8 cellular contexts compared by ENCODE assay signal in genomic region chr18:12744103-12744502, GRCh38. TPM values are rescaled to one million over a fixed set of nuclear protein-coding genes. Genes with fewer than 3 reads are reported as not detected.
A peak's percentile ranks its signal among the peaks of the same experiment; 100 is the strongest.
DNase-seq lines count a peak whose midpoint lies in the region; ATAC-seq, FAIRE-seq and TF ChIP-seq lines count a peak whose summit lies in the region.

No MANE protein-coding gene starts in this region.

- H3K4me3 ChIP-seq in AG04450 (ENCODE audit: low read depth, low read length): no peak overlapping the region
- H3K4me3 ChIP-seq in HepG2 (replicated peaks in 1 of 3; ENCODE audit: insufficient read depth in 1 of 3, low read depth in 2 of 3, low read length in 3 of 3): no peak overlapping the region
- no peak overlapping the region for H3K4me3 ChIP-seq in aorta (ENCODE audit: low read length in 2 of 2)

- H3K79me2 ChIP-seq in HepG2 (ENCODE audit: insufficient read depth, low read length): no peaks in the 10 kb centered on the region

- POLR2A ChIA-PET in AG04450 (lab: Yijun Ruan, JAX) (interaction anchor here (0.8 kb wide), 1 partner anchor 139 kb away, joined by 4 read pairs; no protein-coding TSS in a partner anchor), HepG2 (lab: Yijun Ruan, JAX) (interaction anchor here (0.5 to 0.9 kb wide), 3 partner anchors 14 to 973 kb away, joined by 3 to 6 read pairs (median 3); no protein-coding TSS in a partner anchor)

- peak; percentile 25; the same call in 1 of the 2 replicates for TF ChIP-seq RAD21 in HepG2 (CRISPR knock-in tag; IDR thresholded peaks at IDR 0.05)

- H3K4me1 ChIP-seq in HepG2 (ENCODE audit: insufficient read depth, low read length) (peaks cover 37% of the 10 kb centered on the region), aorta (ENCODE audit: control insufficient read depth in 1 of 2, insufficient read depth in 2 of 2, low read length in 2 of 2) (no peaks in the 10 kb centered on the region)

- H3K9me3 ChIP-seq in AG04450 (ENCODE audit: control insufficient read depth, insufficient read depth, low read length): peaks cover 2% of the 10 kb centered on the region
- H3K9me3 ChIP-seq in HepG2 (ENCODE audit: low read length): no peaks in the 10 kb centered on the region
- H3K9me3 ChIP-seq in aorta (ENCODE audit: control insufficient read depth, low read length): no peaks in the 10 kb centered on the region

- FAIRE-seq in HepG2 (lab: Jason Lieb, UNC): no peak

- no peaks in the 10 kb centered on the region for H4K20me1 ChIP-seq in HepG2 (ENCODE audit: insufficient read depth, low read length)

- no peaks in the 10 kb centered on the region for H3K27me3 ChIP-seq in AG04450 (ENCODE audit: control insufficient read depth, insufficient read depth, low read length)
- no peaks in the 10 kb centered on the region for H3K27me3 ChIP-seq in HepG2 (ENCODE audit: control insufficient read depth in 1 of 2, insufficient read depth in 2 of 2, low read length in 2 of 2)
- H3K27me3 ChIP-seq in aorta (ENCODE audit: control insufficient read depth in 1 of 2, insufficient read depth in 2 of 2, low read length in 1 of 2): no peaks in the 10 kb centered on the region

- no peak overlapping the region for H2AFZ ChIP-seq in HepG2 (ENCODE audit: low read length)

- CTCF ChIA-PET in AG04450 (lab: Charles Lee) (interaction anchor here (0.6 to 11.2 kb wide), 26 partner anchors 10 to 416 kb away, joined by 3 to 128 read pairs (median 6); partner anchors contain the start of gene PTPN2), HepG2 (lab: Yijun Ruan, JAX; ENCODE audit: low intra/inter-chr PET ratio, low total read pairs) (interaction anchor here (1.3 to 1.7 kb wide), 2 partner anchors 23 to 190 kb away, joined by 3 to 4 read pairs; no protein-coding TSS in a partner anchor)

- H3K27ac ChIP-seq in AG04450 (ENCODE audit: low read depth, low read length): no peak overlapping the region
- H3K27ac ChIP-seq in HepG2 (ENCODE audit: extremely low read length, insufficient read depth, low read length): no peak overlapping the region
- no peak overlapping the region for H3K27ac ChIP-seq in aorta (ENCODE audit: low read depth in 1 of 2, low read length in 2 of 2)

- intact Hi-C loops in HepG2 (cut with micrococcal nuclease; ENCODE audit: unreplicated experiment): loop anchor here (5.0 kb wide), 1 partner anchor 148 kb away; no protein-coding TSS in a partner anchor
- intact Hi-C loops in aorta (cut with DNase I): no loop called here

- TF ChIP-seq POLR2A in HepG2 (IDR thresholded peaks at IDR 0.05; ENCODE audit: insufficient read depth in 1 of 2, low read depth in 2 of 2, low read length in 2 of 2): no peak

- no peaks in the 10 kb centered on the region for H3K36me3 ChIP-seq in HepG2 (replicated peaks in 1 of 2; ENCODE audit: control insufficient read depth in 1 of 2, insufficient read depth in 2 of 2, low read length in 2 of 2)
- H3K36me3 ChIP-seq in aorta (ENCODE audit: control insufficient read depth in 1 of 2, insufficient read depth in 2 of 2, low read length in 1 of 2): no peaks in the 10 kb centered on the region

- ATAC-seq in HepG2: peak; percentile 55
- ATAC-seq in aorta (ENCODE audit: low FRiP score): no peak
- no peak for ATAC-seq in GM19463 (IDR thresholded peaks at IDR 0.05; ENCODE audit: unreplicated experiment)

- peak; percentile 73 for TF ChIP-seq CTCF in AG04450 (IDR thresholded peaks at IDR 0.05; ENCODE audit: low read depth, low read length)
- TF ChIP-seq CTCF in GM13976 (IDR thresholded peaks at IDR 0.05; ENCODE audit: borderline replicate concordance, control extremely low read depth, extremely low read depth, insufficient read depth, missing control alignments): peak; percentile 50
- TF ChIP-seq CTCF in HepG2 (CRISPR knock-in tag; IDR thresholded peaks at IDR 0.05): peak; percentile 62

- 4% methylated on average over 2 of the region's 2 CpGs for WGBS in HepG2 (ENCODE audit: low lambda C conversion rate)
- 0% methylated on average over 2 of the region's 2 CpGs for WGBS in aorta, 2 donors

- no peak overlapping the region for H3K9ac ChIP-seq in HepG2 (ENCODE audit: insufficient read depth, low read depth, low read length)

- TF ChIP-seq EP300 in HepG2 (IDR thresholded peaks at IDR 0.05; ENCODE audit: low read depth in 2 of 2, low read length in 2 of 2) (no peak), HepG2 (CRISPR knock-in tag; IDR thresholded peaks at IDR 0.05; ENCODE audit: borderline replicate concordance) (no peak)

- DNase-seq in AG04450 (ENCODE audit: low read depth, low spot score) (peak; percentile 47), GM13976 (ENCODE audit: low spot score) (peak; percentile 74), NCI-H526 (lab: John Stamatoyannopoulos, UW) (peak; percentile 32 to 51), T47D (ENCODE audit: low read depth in 1 of 2, low spot score in 1 of 2) (peak; percentile 23 to 59), HepG2 (ENCODE audit: low spot score) (peak; percentile 64), aorta (no peak)
- no peak for DNase-seq in stimulated activated CD4-positive, alpha-beta T cell treated with anti-CD3 and anti-CD28 coated beads, Interleukin-1b, Interleukin-23, amount 100 ng/mL, for 48 hours

- no TSS peak for BruUV-seq in HepG2 (replicated peaks; lab: Mats Ljungman, UMichigan)

- H3K4me2 ChIP-seq in HepG2 (ENCODE audit: low read depth, low read length): no peak overlapping the region

- in situ Hi-C loops in GM13976 (cut with MboI; ENCODE audit: low sequenced_read_pairs, unreplicated experiment) (no loop called here), T47D (cut with HindIII; ENCODE audit: low pct_unique_long_range_greater_than_20kb, low sequenced_read_pairs) (no loop called here), HepG2 (cut with HindIII; ENCODE audit: extremely low pct_ligation_motif_present, low pct_unique_long_range_greater_than_20kb) (no loop called here)

TF ChIP-seq in HepG2, 621 proteins besides CTCF, POLR2A, EP300 and RAD21 (continues in another document):
- TF ChIP-seq TCF7 (IDR thresholded peaks at IDR 0.05; ENCODE audit: low read depth) (no peak), NFKBIZ (CRISPR knock-in tag; IDR thresholded peaks at IDR 0.05) (no peak)
- TF ChIP-seq, protein P1, sequence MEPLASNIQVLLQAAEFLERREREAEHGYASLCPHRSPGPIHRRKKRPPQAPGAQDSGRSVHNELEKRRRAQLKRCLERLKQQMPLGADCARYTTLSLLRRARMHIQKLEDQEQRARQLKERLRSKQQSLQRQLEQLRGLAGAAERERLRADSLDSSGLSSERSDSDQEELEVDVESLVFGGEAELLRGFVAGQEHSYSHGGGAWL (CRISPR knock-in tag; IDR thresholded peaks at IDR 0.05): no peak

RNA-seq across cellular contexts. Expression of gene PSMG2, which starts 41.3 kb away (rescaled TPM):
- polyA plus RNA-seq in AG04450 (2011; rRNA removed) (79.4 and 96.2 TPM in 2 replicates), HepG2 (2011; rRNA removed) (40.8 and 53.4 TPM in 2 replicates), aorta (10 to 100 TPM; 82.1 to 94.0 TPM)
- 34.9 and 38.3 TPM in 2 replicates for polyA minus RNA-seq in AG04450 (2011; rRNA and poly(A)+ RNA removed)
- total RNA-seq in HepG2 (2016; rRNA removed; fragmentation: Illumina TruSeq; extraction: Trizol) (94.8 and 133 TPM in 2 replicates), aorta (10 to 100 TPM; 53.9 to 62.0 TPM)
- total RNA-seq in HepG2 (2016; cell fraction: cytosol; rRNA removed; fragmentation: Illumina TruSeq; extraction: Trizol; ENCODE audit: low read depth): 45.3 and 48.4 TPM in 2 replicates
- 94.6 and 133 TPM in 2 replicates for total RNA-seq in HepG2 (2016; cell fraction: insoluble cytoplasmic fraction; rRNA removed; fragmentation: Illumina TruSeq; extraction: Trizol)
- total RNA-seq in HepG2 (2016; cell fraction: membrane; rRNA removed; fragmentation: Illumina TruSeq; extraction: Trizol): 77.8 and 78.0 TPM in 2 replicates
- 49.2 and 51.5 TPM in 2 replicates for total RNA-seq in HepG2 (2016; cell fraction: nucleus; rRNA removed; fragmentation: Illumina TruSeq; extraction: Trizol)
- 33.3 and 37.5 TPM in 2 replicates for polyA plus RNA-seq in HepG2 (2011; cell fraction: cytosol; rRNA removed)
- 15.1 and 19.9 TPM in 2 replicates for polyA plus RNA-seq in HepG2 (2011; cell fraction: nucleus; rRNA removed)
- polyA plus RNA-seq in HepG2 (2012): 60.7 and 69.3 TPM in 2 replicates
- 40.3 and 41.0 TPM in 2 replicates for polyA plus RNA-seq in HepG2 (2016; cell fraction: cytosol; fragmentation: Illumina TruSeq; extraction: Trizol; ENCODE audit: low read depth)
- polyA plus RNA-seq in HepG2 (2016; cell fraction: insoluble cytoplasmic fraction; fragmentation: Illumina TruSeq; extraction: Trizol; ENCODE audit: low read depth): 132 and 137 TPM in 2 replicates
- polyA plus RNA-seq in HepG2 (2016; cell fraction: membrane; fragmentation: Illumina TruSeq; extraction: Trizol; ENCODE audit: low read depth): 67.1 and 72.3 TPM in 2 replicates
- 76.0 and 78.0 TPM in 2 replicates for polyA plus RNA-seq in HepG2 (2016; cell fraction: nucleus; fragmentation: Illumina TruSeq; extraction: Trizol; ENCODE audit: insufficient read depth, low read depth)
- polyA minus RNA-seq in HepG2 (2011; rRNA and poly(A)+ RNA removed; ENCODE audit: low replicate concordance): 36.2 and 55.8 TPM in 2 replicates
- polyA minus RNA-seq in HepG2 (2011; cell fraction: cytosol; rRNA and poly(A)+ RNA removed): 33.5 and 35.7 TPM in 2 replicates
- polyA minus RNA-seq in HepG2 (2011; cell fraction: nucleus; rRNA and poly(A)+ RNA removed): 19.4 and 20.3 TPM in 2 replicates

RNA-seq across cellular contexts. Expression of gene CEP76, which starts 41.6 kb away (rescaled TPM):
- polyA plus RNA-seq in AG04450 (2011; rRNA removed) (5.6 and 7.6 TPM in 2 replicates), HepG2 (2011; rRNA removed) (10.9 and 13.9 TPM in 2 replicates), aorta (1 to 10 TPM; 2.6 to 2.8 TPM)
- 4.0 and 6.3 TPM in 2 replicates for polyA minus RNA-seq in AG04450 (2011; rRNA and poly(A)+ RNA removed)
- total RNA-seq in HepG2 (2016; rRNA removed; fragmentation: Illumina TruSeq; extraction: Trizol) (15.1 and 19.4 TPM in 2 replicates), aorta (1 to 10 TPM; 3.9 to 7.3 TPM)
- total RNA-seq in HepG2 (2016; cell fraction: cytosol; rRNA removed; fragmentation: Illumina TruSeq; extraction: Trizol; ENCODE audit: low read depth): 4.2 and 4.9 TPM in 2 replicates
- total RNA-seq in HepG2 (2016; cell fraction: insoluble cytoplasmic fraction; rRNA removed; fragmentation: Illumina TruSeq; extraction: Trizol): 15.4 and 19.7 TPM in 2 replicates
- 6.6 and 7.0 TPM in 2 replicates for total RNA-seq in HepG2 (2016; cell fraction: membrane; rRNA removed; fragmentation: Illumina TruSeq; extraction: Trizol)
- 12.6 and 15.6 TPM in 2 replicates for total RNA-seq in HepG2 (2016; cell fraction: nucleus; rRNA removed; fragmentation: Illumina TruSeq; extraction: Trizol)
- polyA plus RNA-seq in HepG2 (2011; cell fraction: cytosol; rRNA removed): 7.8 and 7.9 TPM in 2 replicates
- polyA plus RNA-seq in HepG2 (2011; cell fraction: nucleus; rRNA removed): 9.8 and 11.9 TPM in 2 replicates
- polyA plus RNA-seq in HepG2 (2012): 8.9 TPM in 2 replicates
- polyA plus RNA-seq in HepG2 (2016; cell fraction: cytosol; fragmentation: Illumina TruSeq; extraction: Trizol; ENCODE audit: low read depth): 1.2 and 1.3 TPM in 2 replicates
- 13.3 and 15.0 TPM in 2 replicates for polyA plus RNA-seq in HepG2 (2016; cell fraction: insoluble cytoplasmic fraction; fragmentation: Illumina TruSeq; extraction: Trizol; ENCODE audit: low read depth)
- 1.8 TPM in 2 replicates for polyA plus RNA-seq in HepG2 (2016; cell fraction: membrane; fragmentation: Illumina TruSeq; extraction: Trizol; ENCODE audit: low read depth)
- 13.9 and 14.0 TPM in 2 replicates for polyA plus RNA-seq in HepG2 (2016; cell fraction: nucleus; fragmentation: Illumina TruSeq; extraction: Trizol; ENCODE audit: insufficient read depth, low read depth)
- 6.2 and 7.1 TPM in 2 replicates for polyA minus RNA-seq in HepG2 (2011; rRNA and poly(A)+ RNA removed; ENCODE audit: low replicate concordance)
- 8.8 and 9.5 TPM in 2 replicates for polyA minus RNA-seq in HepG2 (2011; cell fraction: cytosol; rRNA and poly(A)+ RNA removed)
- polyA minus RNA-seq in HepG2 (2011; cell fraction: nucleus; rRNA and poly(A)+ RNA removed): 21.0 and 25.5 TPM in 2 replicates

Comparison
In these comparisons a context has a peak if more than half of its experiments do, and no peak if none do; other contexts are left out.
1. DNase-seq: peak in AG04450 (single experiment), GM13976 (single experiment), NCI-H526 (2 of 2), T47D (2 of 2) and HepG2 (single experiment); none in aorta (0 of 2) and stimulated activated CD4-positive, alpha-beta T cell treated with anti-CD3 and anti-CD28 coated beads, Interleukin-1b, Interleukin-23, amount 100 ng/mL, for 48 hours (single experiment).
2. Peak in every context shown above with its lines, with median percentiles within 50 percentile points of each other: CTCF ChIP-seq.